1 cellular context compared by ENCODE assay signal in genomic region chr14:102683399-102684275, GRCh38.
TF ChIP-seq lines count a peak whose summit lies in the region.

No MANE protein-coding gene starts in this region.

TF ChIP-seq in HepG2, 621 proteins besides CTCF, POLR2A, EP300 and RAD21 (continued from another document and continues in another):
- TF ChIP-seq, protein P1, sequence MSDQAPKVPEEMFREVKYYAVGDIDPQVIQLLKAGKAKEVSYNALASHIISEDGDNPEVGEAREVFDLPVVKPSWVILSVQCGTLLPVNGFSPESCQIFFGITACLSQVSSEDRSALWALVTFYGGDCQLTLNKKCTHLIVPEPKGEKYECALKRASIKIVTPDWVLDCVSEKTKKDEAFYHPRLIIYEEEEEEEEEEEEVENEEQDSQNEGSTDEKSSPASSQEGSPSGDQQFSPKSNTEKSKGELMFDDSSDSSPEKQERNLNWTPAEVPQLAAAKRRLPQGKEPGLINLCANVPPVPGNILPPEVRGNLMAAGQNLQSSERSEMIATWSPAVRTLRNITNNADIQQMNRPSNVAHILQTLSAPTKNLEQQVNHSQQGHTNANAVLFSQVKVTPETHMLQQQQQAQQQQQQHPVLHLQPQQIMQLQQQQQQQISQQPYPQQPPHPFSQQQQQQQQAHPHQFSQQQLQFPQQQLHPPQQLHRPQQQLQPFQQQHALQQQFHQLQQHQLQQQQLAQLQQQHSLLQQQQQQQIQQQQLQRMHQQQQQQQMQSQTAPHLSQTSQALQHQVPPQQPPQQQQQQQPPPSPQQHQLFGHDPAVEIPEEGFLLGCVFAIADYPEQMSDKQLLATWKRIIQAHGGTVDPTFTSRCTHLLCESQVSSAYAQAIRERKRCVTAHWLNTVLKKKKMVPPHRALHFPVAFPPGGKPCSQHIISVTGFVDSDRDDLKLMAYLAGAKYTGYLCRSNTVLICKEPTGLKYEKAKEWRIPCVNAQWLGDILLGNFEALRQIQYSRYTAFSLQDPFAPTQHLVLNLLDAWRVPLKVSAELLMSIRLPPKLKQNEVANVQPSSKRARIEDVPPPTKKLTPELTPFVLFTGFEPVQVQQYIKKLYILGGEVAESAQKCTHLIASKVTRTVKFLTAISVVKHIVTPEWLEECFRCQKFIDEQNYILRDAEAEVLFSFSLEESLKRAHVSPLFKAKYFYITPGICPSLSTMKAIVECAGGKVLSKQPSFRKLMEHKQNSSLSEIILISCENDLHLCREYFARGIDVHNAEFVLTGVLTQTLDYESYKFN (CRISPR knock-in tag; conservative IDR thresholded peaks at IDR 0.05), result peak; percentile 69
- TF ChIP-seq ZNF441 (CRISPR knock-in tag; IDR thresholded peaks at IDR 0.05; ENCODE audit: borderline replicate concordance) (0 out of 2 replicates have a peak, but pooled peaks have one; percentile 62), MXI1 (IDR thresholded peaks at IDR 0.05; ENCODE audit: borderline replicate concordance, low read depth, low read length) (peak; percentile 54; the same call in 1 of the 3 replicates), CENPT (CRISPR knock-in tag; IDR thresholded peaks at IDR 0.05; ENCODE audit: low read depth) (no peak), TGIF2 (CRISPR knock-in tag; IDR thresholded peaks at IDR 0.05) (no peak), ZBTB26 (CRISPR knock-in tag; IDR thresholded peaks at IDR 0.05; ENCODE audit: borderline replicate concordance) (peak; percentile 29; the same call in 1 of the 2 replicates), YEATS4 (CRISPR knock-in tag; IDR thresholded peaks at IDR 0.05; ENCODE audit: borderline replicate concordance) (peak; percentile 44; the same call in 1 of the 2 replicates), SP4 (CRISPR knock-in tag; IDR thresholded peaks at IDR 0.05) (no peak), MYC (CRISPR knock-in tag; IDR thresholded peaks at IDR 0.05; ENCODE audit: borderline replicate concordance) (peak; percentile 58; the same call in 1 of the 2 replicates), NCOA2 (CRISPR knock-in tag; IDR thresholded peaks at IDR 0.05) (no peak), THAP9 (CRISPR knock-in tag; IDR thresholded peaks at IDR 0.05; ENCODE audit: borderline replicate concordance) (peak; percentile 54; the same call in 1 of the 2 replicates), SCMH1 (CRISPR knock-in tag; IDR thresholded peaks at IDR 0.05; ENCODE audit: borderline replicate concordance) (no peak), FOXP1 (IDR thresholded peaks at IDR 0.05) (no peak), FOXP1 (CRISPR knock-in tag; IDR thresholded peaks at IDR 0.05) (no peak), ZNF672 (CRISPR knock-in tag; IDR thresholded peaks at IDR 0.05) (no peak), NCOA1 (CRISPR knock-in tag; IDR thresholded peaks at IDR 0.05) (no peak), ZNF326 (CRISPR knock-in tag; IDR thresholded peaks at IDR 0.05; ENCODE audit: borderline replicate concordance) (no peak), SP2 (CRISPR knock-in tag; IDR thresholded peaks at IDR 0.05) (no peak), ZNF713 (CRISPR knock-in tag; IDR thresholded peaks at IDR 0.05) (no peak), SNAPC5 (CRISPR knock-in tag; IDR thresholded peaks at IDR 0.05; ENCODE audit: borderline replicate concordance) (no peak), ZFP36L2 (CRISPR knock-in tag; IDR thresholded peaks at IDR 0.05) (no peak), ZNF615 (CRISPR knock-in tag; IDR thresholded peaks at IDR 0.05; ENCODE audit: borderline replicate concordance) (no peak), ZNF484 (CRISPR knock-in tag; IDR thresholded peaks at IDR 0.05; ENCODE audit: borderline replicate concordance, low read depth) (no peak), ZNF33B (CRISPR knock-in tag; IDR thresholded peaks at IDR 0.05) (no peak), GFI1 (CRISPR knock-in tag; IDR thresholded peaks at IDR 0.05; ENCODE audit: borderline replicate concordance) (no peak)
- TF ChIP-seq, protein P2, sequence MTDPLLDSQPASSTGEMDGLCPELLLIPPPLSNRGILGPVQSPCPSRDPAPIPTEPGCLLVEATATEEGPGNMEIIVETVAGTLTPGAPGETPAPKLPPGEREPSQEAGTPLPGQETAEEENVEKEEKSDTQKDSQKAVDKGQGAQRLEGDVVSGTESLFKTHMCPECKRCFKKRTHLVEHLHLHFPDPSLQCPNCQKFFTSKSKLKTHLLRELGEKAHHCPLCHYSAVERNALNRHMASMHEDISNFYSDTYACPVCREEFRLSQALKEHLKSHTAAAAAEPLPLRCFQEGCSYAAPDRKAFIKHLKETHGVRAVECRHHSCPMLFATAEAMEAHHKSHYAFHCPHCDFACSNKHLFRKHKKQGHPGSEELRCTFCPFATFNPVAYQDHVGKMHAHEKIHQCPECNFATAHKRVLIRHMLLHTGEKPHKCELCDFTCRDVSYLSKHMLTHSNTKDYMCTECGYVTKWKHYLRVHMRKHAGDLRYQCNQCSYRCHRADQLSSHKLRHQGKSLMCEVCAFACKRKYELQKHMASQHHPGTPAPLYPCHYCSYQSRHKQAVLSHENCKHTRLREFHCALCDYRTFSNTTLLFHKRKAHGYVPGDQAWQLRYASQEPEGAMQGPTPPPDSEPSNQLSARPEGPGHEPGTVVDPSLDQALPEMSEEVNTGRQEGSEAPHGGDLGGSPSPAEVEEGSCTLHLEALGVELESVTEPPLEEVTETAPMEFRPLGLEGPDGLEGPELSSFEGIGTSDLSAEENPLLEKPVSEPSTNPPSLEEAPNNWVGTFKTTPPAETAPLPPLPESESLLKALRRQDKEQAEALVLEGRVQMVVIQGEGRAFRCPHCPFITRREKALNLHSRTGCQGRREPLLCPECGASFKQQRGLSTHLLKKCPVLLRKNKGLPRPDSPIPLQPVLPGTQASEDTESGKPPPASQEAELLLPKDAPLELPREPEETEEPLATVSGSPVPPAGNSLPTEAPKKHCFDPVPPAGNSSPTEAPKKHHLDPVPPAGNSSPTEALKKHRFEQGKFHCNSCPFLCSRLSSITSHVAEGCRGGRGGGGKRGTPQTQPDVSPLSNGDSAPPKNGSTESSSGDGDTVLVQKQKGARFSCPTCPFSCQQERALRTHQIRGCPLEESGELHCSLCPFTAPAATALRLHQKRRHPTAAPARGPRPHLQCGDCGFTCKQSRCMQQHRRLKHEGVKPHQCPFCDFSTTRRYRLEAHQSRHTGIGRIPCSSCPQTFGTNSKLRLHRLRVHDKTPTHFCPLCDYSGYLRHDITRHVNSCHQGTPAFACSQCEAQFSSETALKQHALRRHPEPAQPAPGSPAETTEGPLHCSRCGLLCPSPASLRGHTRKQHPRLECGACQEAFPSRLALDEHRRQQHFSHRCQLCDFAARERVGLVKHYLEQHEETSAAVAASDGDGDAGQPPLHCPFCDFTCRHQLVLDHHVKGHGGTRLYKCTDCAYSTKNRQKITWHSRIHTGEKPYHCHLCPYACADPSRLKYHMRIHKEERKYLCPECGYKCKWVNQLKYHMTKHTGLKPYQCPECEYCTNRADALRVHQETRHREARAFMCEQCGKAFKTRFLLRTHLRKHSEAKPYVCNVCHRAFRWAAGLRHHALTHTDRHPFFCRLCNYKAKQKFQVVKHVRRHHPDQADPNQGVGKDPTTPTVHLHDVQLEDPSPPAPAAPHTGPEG (CRISPR knock-in tag; IDR thresholded peaks at IDR 0.05), result peak; percentile 38; the same call in 1 of the 2 replicates
- TF ChIP-seq, protein P3, sequence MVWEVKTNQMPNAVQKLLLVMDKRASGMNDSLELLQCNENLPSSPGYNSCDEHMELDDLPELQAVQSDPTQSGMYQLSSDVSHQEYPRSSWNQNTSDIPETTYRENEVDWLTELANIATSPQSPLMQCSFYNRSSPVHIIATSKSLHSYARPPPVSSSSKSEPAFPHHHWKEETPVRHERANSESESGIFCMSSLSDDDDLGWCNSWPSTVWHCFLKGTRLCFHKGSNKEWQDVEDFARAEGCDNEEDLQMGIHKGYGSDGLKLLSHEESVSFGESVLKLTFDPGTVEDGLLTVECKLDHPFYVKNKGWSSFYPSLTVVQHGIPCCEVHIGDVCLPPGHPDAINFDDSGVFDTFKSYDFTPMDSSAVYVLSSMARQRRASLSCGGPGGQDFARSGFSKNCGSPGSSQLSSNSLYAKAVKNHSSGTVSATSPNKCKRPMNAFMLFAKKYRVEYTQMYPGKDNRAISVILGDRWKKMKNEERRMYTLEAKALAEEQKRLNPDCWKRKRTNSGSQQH (CRISPR knock-in tag; IDR thresholded peaks at IDR 0.05; ENCODE audit: low read depth), result no peak
- TF ChIP-seq, protein P4, sequence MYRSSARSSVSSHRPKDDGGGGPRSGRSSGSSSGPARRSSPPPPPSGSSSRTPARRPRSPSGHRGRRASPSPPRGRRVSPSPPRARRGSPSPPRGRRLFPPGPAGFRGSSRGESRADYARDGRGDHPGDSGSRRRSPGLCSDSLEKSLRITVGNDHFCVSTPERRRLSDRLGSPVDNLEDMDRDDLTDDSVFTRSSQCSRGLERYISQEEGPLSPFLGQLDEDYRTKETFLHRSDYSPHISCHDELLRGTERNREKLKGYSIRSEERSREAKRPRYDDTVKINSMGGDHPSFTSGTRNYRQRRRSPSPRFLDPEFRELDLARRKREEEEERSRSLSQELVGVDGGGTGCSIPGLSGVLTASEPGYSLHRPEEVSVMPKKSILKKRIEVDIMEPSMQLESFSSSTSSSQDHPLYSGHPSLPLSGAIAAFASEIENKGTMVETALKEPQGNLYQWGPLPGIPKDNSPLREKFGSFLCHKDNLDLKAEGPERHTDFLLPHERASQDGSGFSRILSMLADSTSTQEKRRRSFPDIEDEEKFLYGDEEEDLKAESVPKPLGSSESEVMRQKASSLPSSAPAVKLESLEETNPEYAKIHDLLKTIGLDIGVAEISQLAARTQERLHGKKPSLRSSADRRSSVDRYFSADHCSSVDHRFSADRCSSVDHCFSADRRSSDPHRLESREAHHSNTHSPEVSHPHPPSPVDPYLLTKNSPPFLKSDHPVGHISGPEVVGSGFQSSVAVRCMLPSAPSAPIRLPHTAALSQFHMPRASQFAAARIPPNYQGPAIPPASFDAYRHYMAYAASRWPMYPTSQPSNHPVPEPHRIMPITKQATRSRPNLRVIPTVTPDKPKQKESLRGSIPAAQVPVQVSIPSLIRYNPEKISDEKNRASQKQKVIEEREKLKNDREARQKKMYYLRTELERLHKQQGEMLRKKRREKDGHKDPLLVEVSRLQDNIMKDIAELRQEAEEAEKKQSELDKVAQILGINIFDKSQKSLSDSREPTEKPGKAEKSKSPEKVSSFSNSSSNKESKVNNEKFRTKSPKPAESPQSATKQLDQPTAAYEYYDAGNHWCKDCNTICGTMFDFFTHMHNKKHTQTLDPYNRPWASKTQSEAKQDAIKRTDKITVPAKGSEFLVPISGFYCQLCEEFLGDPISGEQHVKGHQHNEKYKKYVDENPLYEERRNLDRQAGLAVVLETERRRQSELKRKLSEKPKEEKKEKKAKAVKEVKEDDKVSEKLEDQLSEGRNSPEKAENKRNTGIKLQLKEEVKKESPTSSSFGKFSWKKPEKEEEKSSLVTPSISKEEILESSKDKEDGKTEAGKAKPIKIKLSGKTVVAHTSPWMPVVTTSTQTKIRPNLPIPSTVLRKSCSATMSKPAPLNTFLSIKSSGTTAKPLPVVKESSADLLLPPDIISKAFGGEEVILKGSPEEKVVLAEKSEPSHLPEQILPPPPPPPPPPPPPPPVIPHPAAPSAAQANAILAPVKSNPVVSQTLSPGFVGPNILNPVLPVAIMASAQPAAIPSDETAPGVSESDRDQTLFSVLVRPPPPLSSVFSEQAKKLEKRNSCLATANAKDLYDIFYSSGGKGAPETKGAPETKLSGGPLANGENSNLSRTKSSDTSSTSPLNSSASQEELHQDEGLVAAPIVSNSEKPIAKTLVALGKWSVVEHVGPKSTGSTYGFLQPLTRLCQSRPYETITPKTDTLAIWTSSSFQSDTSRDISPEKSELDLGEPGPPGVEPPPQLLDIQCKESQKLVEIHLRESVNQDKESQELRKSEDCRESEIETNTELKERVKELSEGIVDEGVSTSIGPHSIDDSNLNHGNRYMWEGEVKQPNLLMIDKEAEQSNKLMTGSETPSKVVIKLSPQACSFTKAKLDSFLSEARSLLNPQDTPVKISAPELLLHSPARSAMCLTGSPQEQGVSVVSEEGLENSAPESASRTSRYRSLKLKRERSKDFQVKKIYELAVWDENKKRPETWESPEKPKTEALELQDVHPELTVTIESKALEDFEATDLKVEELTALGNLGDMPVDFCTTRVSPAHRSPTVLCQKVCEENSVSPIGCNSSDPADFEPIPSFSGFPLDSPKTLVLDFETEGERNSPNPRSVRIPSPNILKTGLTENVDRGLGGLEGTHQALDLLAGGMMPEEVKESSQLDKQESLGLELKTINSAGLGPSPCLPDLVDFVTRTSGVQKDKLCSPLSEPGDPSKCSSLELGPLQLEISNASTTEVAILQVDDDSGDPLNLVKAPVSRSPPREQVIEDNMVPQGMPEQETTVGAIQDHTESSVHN (CRISPR knock-in tag; IDR thresholded peaks at IDR 0.05), result 0 out of 2 replicates have a peak, but pooled peaks have one; percentile 44
- TF ChIP-seq, protein P5, sequence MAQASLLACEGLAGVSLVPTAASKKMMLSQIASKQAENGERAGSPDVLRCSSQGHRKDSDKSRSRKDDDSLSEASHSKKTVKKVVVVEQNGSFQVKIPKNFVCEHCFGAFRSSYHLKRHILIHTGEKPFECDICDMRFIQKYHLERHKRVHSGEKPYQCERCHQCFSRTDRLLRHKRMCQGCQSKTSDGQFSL (CRISPR knock-in tag; IDR thresholded peaks at IDR 0.05), result no peak
